28 cellular contexts compared by ENCODE assay signal in genomic region chr2:229598227-229598626, GRCh38.
"Had no signal": no experiment of that assay in that cellular context is flagged by ENCODE, and none has a peak within 500 bp of the region (broad histone marks: within the 10 kb centered on the region; RNA-seq: fewer than 3 reads in every experiment).

No MANE protein-coding gene starts in this region.

- H3K27ac ChIP-seq: adrenal gland, body of pancreas, coronary artery, dorsolateral prefrontal cortex, esophagus muscularis mucosa, gastroesophageal sphincter, heart right ventricle had no signal

- H3K27me3 ChIP-seq: adrenal gland, body of pancreas, dorsolateral prefrontal cortex, esophagus muscularis mucosa had no signal

- H3K4me1 ChIP-seq: body of pancreas, esophagus muscularis mucosa, gastroesophageal sphincter, heart right ventricle had no signal

- H3K4me3 ChIP-seq: adrenal gland, body of pancreas, coronary artery, dorsolateral prefrontal cortex, esophagus muscularis mucosa, gastroesophageal sphincter, heart right ventricle had no signal

- H3K36me3 ChIP-seq: adrenal gland, esophagus muscularis mucosa, gastroesophageal sphincter, heart right ventricle had no signal

- ATAC-seq: activated CD4-positive, alpha-beta T cell treated with anti-CD3 and anti-CD28 coated beads for 36 hours; activated CD8-positive, alpha-beta memory T cell treated with anti-CD3 and anti-CD28 coated beads, Interleukin-2, amount 10 ng/mL, durations not matched to agents 7 days and 5 days; activated CD8-positive, alpha-beta T cell treated with anti-CD3 and anti-CD28 coated beads, Interleukin-2, amount 10 ng/mL, durations not matched to agents 7 days and 5 days; activated naive CD8-positive, alpha-beta T cell treated with anti-CD3 and anti-CD28 coated beads, Interleukin-2, amount 50 U/mL, for 24 hours; body of pancreas; gastroesophageal sphincter; heart right ventricle had no signal

- H3K9me3 ChIP-seq: adrenal gland, body of pancreas, esophagus muscularis mucosa, gastroesophageal sphincter, heart right ventricle had no signal

- DNase-seq: activated CD4-positive, alpha-beta memory T cell treated with anti-CD3 and anti-CD28 coated beads for 36 hours; activated CD4-positive, alpha-beta T cell treated with anti-CD3 and anti-CD28 coated beads for 36 hours; activated CD4-positive, alpha-beta T cell treated with anti-CD3 and anti-CD28 coated beads, Interleukin-2, amount 10 ng/mL, durations not matched to agents 24 days and 14 days; activated CD4-positive, CD25-positive, alpha-beta regulatory T cell; activated CD4-positive, CD25-positive, alpha-beta regulatory T cell treated with anti-CD3 and anti-CD28 coated beads, Interleukin-2, amount 50 U/mL, for 72 hours; activated CD8-positive, alpha-beta memory T cell treated with anti-CD3 and anti-CD28 coated beads, Interleukin-2, amount 10 ng/mL, durations not matched to agents 7 days and 5 days; activated CD8-positive, alpha-beta memory T cell treated with anti-CD3 and anti-CD28 coated beads, Interleukin-2, amount 50 U/mL, for 4 hours; activated CD8-positive, alpha-beta T cell treated with anti-CD3 and anti-CD28 coated beads, Interleukin-2, amount 10 ng/mL, durations not matched to agents 7 days and 5 days; activated effector memory CD4-positive, alpha-beta T cell treated with anti-CD3 and anti-CD28 coated beads, Interleukin-2, amount 50 U/mL, for 16 hours; activated naive CD4-positive, alpha-beta T cell treated with anti-CD3 and anti-CD28 coated beads for 36 hours; activated naive CD8-positive, alpha-beta T cell treated with anti-CD3 and anti-CD28 coated beads for 36 hours; activated naive CD8-positive, alpha-beta T cell treated with anti-CD3 and anti-CD28 coated beads, Interleukin-2, amount 50 U/mL, for 24 hours; activated T-cell treated with anti-CD3 and anti-CD28 coated beads, Interleukin-2, amount 50 U/mL, for 1 hour; activated T-cell treated with anti-CD3 and anti-CD28 coated beads, Interleukin-2, amount 50 U/mL, for 48 hours; adrenal gland; amygdala; aorta; body of pancreas; dorsolateral prefrontal cortex; effector memory CD4-positive, alpha-beta T cell; endodermal cell; erythroblast; foreskin melanocyte; heart right ventricle; T-helper 2 cell had no signal
